Comparison of ENCODE assay signal across 8 cellular contexts in genomic region chr9:129626079-129626943, GRCh38. TPM values are rescaled to one million over a fixed set of nuclear protein-coding genes. Genes with fewer than 3 reads are reported as not detected.
A peak's percentile ranks its signal among the peaks of the same experiment; 100 is the strongest.
DNase-seq lines count a peak whose midpoint lies in the region; ATAC-seq, FAIRE-seq and TF ChIP-seq lines count a peak whose summit lies in the region.

A gene with protein sequence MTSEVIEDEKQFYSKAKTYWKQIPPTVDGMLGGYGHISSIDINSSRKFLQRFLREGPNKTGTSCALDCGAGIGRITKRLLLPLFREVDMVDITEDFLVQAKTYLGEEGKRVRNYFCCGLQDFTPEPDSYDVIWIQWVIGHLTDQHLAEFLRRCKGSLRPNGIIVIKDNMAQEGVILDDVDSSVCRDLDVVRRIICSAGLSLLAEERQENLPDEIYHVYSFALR (plus strand): TSS chr9:129626163. CDS start chr9:129632704, 6,541 bp downstream.

- FAIRE-seq in GM12891 (lab: Jason Lieb, UNC): peak; percentile 94

- peak within 1 kb of the TSS; percentile 93 to 95 for H3K4me3 ChIP-seq in uterus

- peaks cover 4 to 21% of the 10 kb centered on the region in 2 donors for H3K4me1 ChIP-seq in uterus

- H3K36me3 Mint-ChIP-seq in T-helper 17 cell (ENCODE audit: low read depth): peaks cover 3% of the 10 kb centered on the region

- peak within 1 kb of the TSS; percentile 89 to 96 for H3K27ac ChIP-seq in uterus

- TF ChIP-seq CTCF in uterus (IDR thresholded peaks at IDR 0.05): peak in 2 of 4 experiments; percentile 20 to 35

- DNase-seq in GM12891 (ENCODE audit: insufficient read length, low spot score): peak; percentile 91
- peak; percentile 55 for DNase-seq in NCI-H128 (lab: John Stamatoyannopoulos, UW; ENCODE audit: unreplicated experiment)
- peak; percentile 85 to 89 (median 89) for DNase-seq in T-helper 17 cell
- peak; percentile 66 for DNase-seq in amniotic stem cell (lab: John Stamatoyannopoulos, UW)
- peak; percentile 93 for DNase-seq in left ventricle myocardium superior
- no peak for DNase-seq in pulmonary artery endothelial cell (ENCODE audit: low read depth, low spot score)
- DNase-seq in uterus: peak; percentile 83 to 91

- intact Hi-C loops in left ventricle myocardium superior (cut with micrococcal nuclease): no loop called here
- intact Hi-C loops in uterus (cut with DNase I; ENCODE audit: low total_unique reads): no loop called here

- TF ChIP-seq POLR2A in GM12891 (IDR thresholded peaks at IDR 0.05; ENCODE audit: low read depth, low read length) (peak; percentile 84), uterus (IDR thresholded peaks at IDR 0.05) (peak; percentile 97 to 99)

- H3K27me3 ChIP-seq in uterus: no peaks in the 10 kb centered on the region

- H3K9me3 ChIP-seq in T-helper 17 cell (ENCODE audit: control insufficient read depth, low read length, poor library complexity, severe bottlenecking) (no peaks in the 10 kb centered on the region), uterus (no peaks in the 10 kb centered on the region)

- ATAC-seq in HG02678 (IDR thresholded peaks at IDR 0.05; ENCODE audit: unreplicated experiment) (peak; percentile 86), T-helper 17 cell (peak; percentile 82), left ventricle myocardium superior (peak; percentile 92)

- peak within 1 kb of the TSS; percentile 98 for H3K27ac Mint-ChIP-seq in T-helper 17 cell

- H3K36me3 ChIP-seq in uterus: no peaks in the 10 kb centered on the region

- peaks cover 18% of the 10 kb centered on the region for H3K27me3 Mint-ChIP-seq in T-helper 17 cell

- H3K4me1 Mint-ChIP-seq in T-helper 17 cell: peaks cover 43% of the 10 kb centered on the region

- H3K4me3 Mint-ChIP-seq in T-helper 17 cell: peak within 1 kb of the TSS; percentile 96

TF ChIP-seq in GM12891, 5 proteins besides CTCF, POLR2A, EP300 and RAD21:
- TF ChIP-seq POU2F2 (IDR thresholded peaks at IDR 0.05; ENCODE audit: low read depth, low read length) (no peak), POLR2AphosphoS5 (IDR thresholded peaks at IDR 0.05; ENCODE audit: low read depth, low read length) (peak; percentile 89), SPI1 (IDR thresholded peaks at IDR 0.05; ENCODE audit: low read depth, low read length) (0 out of 2 replicates have a peak, but pooled peaks have one; percentile 11), TAF1 (IDR thresholded peaks at IDR 0.05; ENCODE audit: low read depth, low read length) (peak; percentile 76), PAX5 (IDR thresholded peaks at IDR 0.05; ENCODE audit: insufficient read depth, low read length, severe bottlenecking) (peak; percentile 60)

RNA-seq across cellular contexts. Expression of the gene that starts here (rescaled TPM):
- 23.6 TPM for polyA plus RNA-seq in GM12891 (2012; ENCODE audit: low read depth, missing spikeins)
- total RNA-seq in T-helper 17 cell (10 to 100 TPM; 27.0 to 27.8 TPM), left ventricle myocardium superior (66.5 TPM), pulmonary artery endothelial cell (44.4 and 44.7 TPM in 2 replicates), uterus (10 to 100 TPM in 3 of 4 donors, 1 to 10 TPM in 1; 1.8 to 30.8 (median 21.6) TPM)
